Comparison of ENCODE assay signal across 7 cellular contexts in genomic region chr17:28334666-28335200, GRCh38. TPM values are rescaled to one million over a fixed set of nuclear protein-coding genes. Genes with fewer than 3 reads are reported as not detected.
DNase-seq lines count a peak whose midpoint lies in the region; TF ChIP-seq lines count a peak whose summit lies in the region.

No MANE protein-coding gene starts in this region.

- TF ChIP-seq POLR2A in stomach (IDR thresholded peaks at IDR 0.05) = no peak

- TF ChIP-seq EP300 in stomach (IDR thresholded peaks at IDR 0.05) = no peak

- no peaks in the 10 kb centered on the region for H3K4me1 ChIP-seq in iPS DF 6.9 (ENCODE audit: control insufficient read depth, insufficient read depth, low read length)
- H3K4me1 ChIP-seq in stomach = peaks cover 39 to 69% (median 57%) of the 10 kb centered on the region in 4 donors

- peaks cover 2% of the 10 kb centered on the region for H3K27me3 Mint-ChIP-seq in HFFc6 (ENCODE audit: insufficient read depth)
- H3K27me3 Mint-ChIP-seq in activated CD4-positive, alpha-beta memory T cell treated with anti-CD3 and anti-CD28 coated beads, Interleukin-2, amount 10 ng/mL, durations not matched to agents 7 days and 5 days = no peaks in the 10 kb centered on the region

- DNase-seq in HFFc6 = peak; percentile 42
- no peak for DNase-seq in activated CD4-positive, alpha-beta memory T cell treated with anti-CD3 and anti-CD28 coated beads, Interleukin-2, amount 10 ng/mL, durations not matched to agents 7 days and 5 days
- DNase-seq in iPS DF 6.9 (ENCODE audit: low read depth, low spot score) = no peak
- no peak for DNase-seq in stomach
- no peak for DNase-seq in DMS153 treated with DMSO at 0.1 percent for 48 hours (lab: John Stamatoyannopoulos, UW; ENCODE audit: unreplicated experiment)
- DNase-seq in NCI-H774 (lab: John Stamatoyannopoulos, UW) = no peak
- DNase-seq in SK-N-DZ (ENCODE audit: low spot score) = no peak

- TF ChIP-seq CTCF in HFFc6 (IDR thresholded peaks at IDR 0.05) (0 out of 2 replicates have a peak, but pooled peaks have one; percentile 28), stomach (IDR thresholded peaks at IDR 0.05) (no peak)

- CTCF ChIA-PET in activated CD4-positive, alpha-beta memory T cell treated with anti-CD3 and anti-CD28 coated beads, Interleukin-2, amount 10 ng/mL, durations not matched to agents 7 days and 5 days (lab: Charles Lee) = interaction anchor here (0.8 to 3.9 kb wide), 9 partner anchors 9 to 527 kb away, joined by 3 to 36 read pairs (median 6); partner anchors contain the start of genes POLDIP2, RPL23A and TMEM97

- WGBS in iPS DF 6.9 (ENCODE audit: insufficient coverage, insufficient read length) = no CpG with 5 or more reads among the region's 18 CpGs
- 5 to 16% (median 6%) methylated on average over 9 to 18 of the region's 18 CpGs for WGBS in stomach, 5 donors

- peaks cover 26% of the 10 kb centered on the region for H3K36me3 Mint-ChIP-seq in HFFc6 (ENCODE audit: low read depth)
- peaks cover 14% of the 10 kb centered on the region for H3K36me3 Mint-ChIP-seq in activated CD4-positive, alpha-beta memory T cell treated with anti-CD3 and anti-CD28 coated beads, Interleukin-2, amount 10 ng/mL, durations not matched to agents 7 days and 5 days (ENCODE audit: low read depth)

- peak overlapping the region; percentile 99 for H3K27ac Mint-ChIP-seq in HFFc6
- peak overlapping the region; percentile 95 for H3K27ac Mint-ChIP-seq in activated CD4-positive, alpha-beta memory T cell treated with anti-CD3 and anti-CD28 coated beads, Interleukin-2, amount 10 ng/mL, durations not matched to agents 7 days and 5 days

- H3K4me3 ChIP-seq in iPS DF 6.9 (ENCODE audit: low read length) = peak overlapping the region; percentile 63
- H3K4me3 ChIP-seq in stomach = peak overlapping the region; percentile 68 to 96 (median 86)

- H3K27ac ChIP-seq in iPS DF 6.9 (ENCODE audit: low read length) (no peak overlapping the region), stomach (peak overlapping the region; percentile 92 to 97 (median 94))

- 0 out of 2 replicates have a peak, but pooled peaks cover 3% of the 10 kb centered on the region for H3K36me3 ChIP-seq in iPS DF 6.9 (ENCODE audit: control insufficient read depth, insufficient read depth, low read length)
- peaks cover 9 to 31% (median 30%) of the 10 kb centered on the region in 4 donors for H3K36me3 ChIP-seq in stomach

- POLR2A ChIA-PET in activated CD4-positive, alpha-beta memory T cell treated with anti-CD3 and anti-CD28 coated beads, Interleukin-2, amount 10 ng/mL, durations not matched to agents 7 days and 5 days (lab: Charles Lee) = interaction anchor here (1.0 to 3.8 kb wide), 13 partner anchors 9 to 1041 kb away, joined by 3 to 91 read pairs (median 8); partner anchors contain the start of genes PIGS, POLDIP2, SARM1 and SDF2

- H3K4me3 Mint-ChIP-seq in HFFc6 = peak overlapping the region; percentile 98
- peak overlapping the region; percentile 98 for H3K4me3 Mint-ChIP-seq in activated CD4-positive, alpha-beta memory T cell treated with anti-CD3 and anti-CD28 coated beads, Interleukin-2, amount 10 ng/mL, durations not matched to agents 7 days and 5 days

- peaks cover 57% of the 10 kb centered on the region for H3K4me1 Mint-ChIP-seq in HFFc6 (ENCODE audit: low read depth)
- H3K4me1 Mint-ChIP-seq in activated CD4-positive, alpha-beta memory T cell treated with anti-CD3 and anti-CD28 coated beads, Interleukin-2, amount 10 ng/mL, durations not matched to agents 7 days and 5 days = peaks cover 46% of the 10 kb centered on the region

- intact Hi-C loops in stomach (cut with DNase I; ENCODE audit: low total_unique reads) = no loop called here

- no peaks in the 10 kb centered on the region for H3K27me3 ChIP-seq in iPS DF 6.9 (ENCODE audit: control insufficient read depth, insufficient read depth, low read length)
- H3K27me3 ChIP-seq in stomach = no peaks in the 10 kb centered on the region

- H3K9me3 ChIP-seq in iPS DF 6.9 (ENCODE audit: control insufficient read depth, insufficient read depth, low read length) = no peaks in the 10 kb centered on the region
- no peaks in the 10 kb centered on the region for H3K9me3 ChIP-seq in stomach

- H3K9me3 Mint-ChIP-seq in HFFc6 = no peaks in the 10 kb centered on the region
- no peaks in the 10 kb centered on the region for H3K9me3 Mint-ChIP-seq in activated CD4-positive, alpha-beta memory T cell treated with anti-CD3 and anti-CD28 coated beads, Interleukin-2, amount 10 ng/mL, durations not matched to agents 7 days and 5 days

RNA-seq across cellular contexts. Expression of gene IFT20, which starts 0.5 kb away (rescaled TPM):
- 10 to 100 TPM; 47.9 to 63.0 (median 50.9) TPM for total RNA-seq in HFFc6 (2021; fragmentation: NEBNext Ultra II Directional; extraction: Animal tissue kit (Norgen Biotek cat#: 25700))
- total RNA-seq in activated CD4-positive, alpha-beta memory T cell treated with anti-CD3 and anti-CD28 coated beads, Interleukin-2, amount 10 ng/mL, durations not matched to agents 7 days and 5 days = 10 to 100 TPM; 22.2 to 25.7 TPM
- total RNA-seq in stomach = 10 to 100 TPM; 24.9 to 52.2 (median 47.3) TPM
- 10 to 100 TPM; 75.9 to 95.6 (median 94.9) TPM for polyA plus RNA-seq in stomach
- 78.1 and 81.4 TPM in 2 replicates for polyA plus RNA-seq in SK-N-DZ (2014; cell fraction: cytosol; rRNA removed)
- polyA plus RNA-seq in SK-N-DZ (2014; cell fraction: nucleus; rRNA removed) = 145 and 146 TPM in 2 replicates

RNA-seq across cellular contexts. Expression of gene TNFAIP1, which starts 0.8 kb away (rescaled TPM):
- total RNA-seq in HFFc6 (2021; fragmentation: NEBNext Ultra II Directional; extraction: Animal tissue kit (Norgen Biotek cat#: 25700)) = 10 to 100 TPM; 73.8 to 89.7 (median 85.2) TPM
- total RNA-seq in activated CD4-positive, alpha-beta memory T cell treated with anti-CD3 and anti-CD28 coated beads, Interleukin-2, amount 10 ng/mL, durations not matched to agents 7 days and 5 days = 10 to 100 TPM; 25.2 to 26.5 TPM
- 10 to 100 TPM in 3 of 5 donors, 1 to 10 TPM in 2; 1.7 to 50.4 (median 19.3) TPM for total RNA-seq in stomach
- polyA plus RNA-seq in stomach = 10 to 100 TPM; 12.7 to 25.4 (median 21.4) TPM
- polyA plus RNA-seq in SK-N-DZ (2014; cell fraction: cytosol; rRNA removed) = 17.8 and 30.3 TPM in 2 replicates
- 17.7 and 29.3 TPM in 2 replicates for polyA plus RNA-seq in SK-N-DZ (2014; cell fraction: nucleus; rRNA removed)

RNA-seq across cellular contexts. Expression of gene TMEM97, which starts 15.7 kb away (rescaled TPM):
- total RNA-seq in HFFc6 (2021; fragmentation: NEBNext Ultra II Directional; extraction: Animal tissue kit (Norgen Biotek cat#: 25700)) = 10 to 100 TPM; 17.6 to 29.5 (median 24.1) TPM
- 10 to 100 TPM; 23.3 to 26.6 TPM for total RNA-seq in activated CD4-positive, alpha-beta memory T cell treated with anti-CD3 and anti-CD28 coated beads, Interleukin-2, amount 10 ng/mL, durations not matched to agents 7 days and 5 days
- total RNA-seq in stomach = 10 to 100 TPM in 4 of 5 donors, 1 to 10 TPM in 1; 7.6 to 54.0 (median 21.4) TPM
- polyA plus RNA-seq in stomach = 10 to 100 TPM; 28.1 to 38.2 (median 31.3) TPM
- 202 and 215 TPM in 2 replicates for polyA plus RNA-seq in SK-N-DZ (2014; cell fraction: cytosol; rRNA removed)
- polyA plus RNA-seq in SK-N-DZ (2014; cell fraction: nucleus; rRNA removed) = 56.4 and 67.0 TPM in 2 replicates

RNA-seq across cellular contexts. Expression of gene POLDIP2, which starts 22.6 kb away (rescaled TPM):
- 100 to 1,000 TPM; 104 to 118 (median 106) TPM for total RNA-seq in HFFc6 (2021; fragmentation: NEBNext Ultra II Directional; extraction: Animal tissue kit (Norgen Biotek cat#: 25700))
- total RNA-seq in activated CD4-positive, alpha-beta memory T cell treated with anti-CD3 and anti-CD28 coated beads, Interleukin-2, amount 10 ng/mL, durations not matched to agents 7 days and 5 days = 10 to 100 TPM; 54.3 to 56.2 TPM
- total RNA-seq in stomach = 100 to 1,000 TPM in 1 of 5 donors, 10 to 100 TPM in 4; 41.9 to 118 (median 57.6) TPM
- 10 to 100 TPM; 44.2 to 69.2 (median 63.8) TPM for polyA plus RNA-seq in stomach
- 139 and 142 TPM in 2 replicates for polyA plus RNA-seq in SK-N-DZ (2014; cell fraction: cytosol; rRNA removed)
- polyA plus RNA-seq in SK-N-DZ (2014; cell fraction: nucleus; rRNA removed) = 96.3 and 97.9 TPM in 2 replicates

RNA-seq across cellular contexts. Expression of gene SEBOX, which starts 30.3 kb away (rescaled TPM):
- total RNA-seq in HFFc6 (2021; fragmentation: NEBNext Ultra II Directional; extraction: Animal tissue kit (Norgen Biotek cat#: 25700)) = not detected
- not detected for total RNA-seq in activated CD4-positive, alpha-beta memory T cell treated with anti-CD3 and anti-CD28 coated beads, Interleukin-2, amount 10 ng/mL, durations not matched to agents 7 days and 5 days
- total RNA-seq in stomach = not detected
- not detected for polyA plus RNA-seq in stomach
- polyA plus RNA-seq in SK-N-DZ (2014; cell fraction: cytosol; rRNA removed) = not detected in 2 replicates
- polyA plus RNA-seq in SK-N-DZ (2014; cell fraction: nucleus; rRNA removed) = not detected in 2 replicates
